In the genomic region with DNA sequence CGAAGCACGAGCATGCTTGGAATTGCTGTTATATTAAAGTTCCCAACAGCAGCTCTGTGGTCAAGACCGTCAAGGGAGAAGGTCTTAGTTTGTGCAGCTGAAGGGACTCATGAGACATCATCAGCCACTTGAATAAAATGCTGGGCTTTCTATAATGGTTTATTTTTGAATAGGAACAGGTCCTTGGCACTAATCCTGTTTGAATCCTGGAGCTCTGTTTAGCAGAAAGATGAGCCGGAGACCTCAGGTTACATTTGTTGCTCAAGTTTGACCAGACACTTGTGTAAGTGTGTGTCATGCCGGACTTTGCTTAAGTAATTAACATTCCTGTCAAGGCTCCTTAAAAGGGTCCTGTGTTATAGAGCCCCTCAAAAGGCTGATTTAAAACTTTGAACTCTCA, we compare ENCODE assay signal across 21 cellular contexts.
"Had no signal": no experiment of that assay in that cellular context is flagged by ENCODE, and none has a peak within 500 bp of the region (broad histone marks: within the 10 kb centered on the region; RNA-seq: fewer than 3 reads in every experiment).

No MANE protein-coding gene starts in this region.

- H3K9me3 ChIP-seq: ascending aorta, breast epithelium, gastroesophageal sphincter, ovary, SK-N-SH, thyroid gland had no signal

- H3K4me2 ChIP-seq: SK-N-SH had no signal

- H3K27me3 Mint-ChIP-seq: activated CD8-positive, alpha-beta memory T cell treated with anti-CD3 and anti-CD28 coated beads, Interleukin-2, amount 10 ng/mL, durations not matched to agents 7 days and 5 days had no signal

- H3K27me3 ChIP-seq: ascending aorta, breast epithelium, gastroesophageal sphincter, heart left ventricle, ovary, thyroid gland had no signal

- H3K4me1 Mint-ChIP-seq: activated CD4-positive, alpha-beta memory T cell treated with anti-CD3 and anti-CD28 coated beads, Interleukin-2, amount 10 ng/mL, durations not matched to agents 7 days and 5 days; activated CD8-positive, alpha-beta memory T cell treated with anti-CD3 and anti-CD28 coated beads, Interleukin-2, amount 10 ng/mL, durations not matched to agents 7 days and 5 days; naive thymus-derived CD8-positive, alpha-beta T cell had no signal

- H3K4me1 ChIP-seq: breast epithelium, gastroesophageal sphincter, thyroid gland had no signal

- H3K36me3 Mint-ChIP-seq: activated CD8-positive, alpha-beta memory T cell treated with anti-CD3 and anti-CD28 coated beads, Interleukin-2, amount 10 ng/mL, durations not matched to agents 7 days and 5 days had no signal

- H3K36me3 ChIP-seq: ascending aorta, breast epithelium, gastroesophageal sphincter, heart left ventricle, ovary, thyroid gland had no signal

- DNase-seq: activated CD4-positive, alpha-beta memory T cell treated with anti-CD3 and anti-CD28 coated beads, Interleukin-2, amount 10 ng/mL, durations not matched to agents 7 days and 5 days; activated CD4-positive, alpha-beta T cell treated with anti-CD3 and anti-CD28 coated beads for 4 hours; activated CD8-positive, alpha-beta memory T cell treated with anti-CD3 and anti-CD28 coated beads, Interleukin-2, amount 10 ng/mL, durations not matched to agents 7 days and 5 days; activated naive CD4-positive, alpha-beta T cell treated with Interleukin-2 at 50 U/mL for 16 hours; effector memory CD8-positive, alpha-beta T cell; heart left ventricle; mesendoderm; naive thymus-derived CD8-positive, alpha-beta T cell; ovary; SK-N-SH; stimulated activated CD4-positive, alpha-beta T cell treated with anti-CD3 and anti-CD28 coated beads, Interleukin-12 subunit alpha, Interleukin-12 subunit beta, amount 100 ng/mL, for 4 hours; stimulated activated CD4-positive, alpha-beta T cell treated with anti-CD3 and anti-CD28 coated beads, Interleukin-1b, Interleukin-23, amount 100 ng/mL, for 48 hours; stimulated activated CD8-positive, alpha-beta memory T cell treated with anti-CD3 and anti-CD28 coated beads, Interleukin-4, amount 100 ng/mL, for 48 hours; stimulated activated naive CD4-positive, alpha-beta T cell; thyroid gland had no signal

- H3K27ac ChIP-seq: ascending aorta, breast epithelium, gastroesophageal sphincter, heart left ventricle, ovary, thyroid gland had no signal

- ATAC-seq: activated CD8-positive, alpha-beta memory T cell treated with anti-CD3 and anti-CD28 coated beads, Interleukin-2, amount 10 ng/mL, durations not matched to agents 7 days and 5 days; effector memory CD8-positive, alpha-beta T cell; gastroesophageal sphincter; heart left ventricle; naive thymus-derived CD8-positive, alpha-beta T cell; WTC11 had no signal

- H3K9ac ChIP-seq: SK-N-SH had no signal

- H3K27ac Mint-ChIP-seq: activated CD4-positive, alpha-beta memory T cell treated with anti-CD3 and anti-CD28 coated beads, Interleukin-2, amount 10 ng/mL, durations not matched to agents 7 days and 5 days; activated CD8-positive, alpha-beta memory T cell treated with anti-CD3 and anti-CD28 coated beads, Interleukin-2, amount 10 ng/mL, durations not matched to agents 7 days and 5 days; activated T-helper 2 cell treated with anti-CD3 and anti-CD28 coated beads, Interferon-gamma antibody, Interleukin-2, Interleukin-4, amounts not matched to agents 10 μg/mL and 5 μg/mL and 100 μg/mL, durations not matched to agents 14 hours and 24 hours and 36 hours; effector memory CD8-positive, alpha-beta T cell; naive thymus-derived CD8-positive, alpha-beta T cell; T-helper 2 cell treated with Interferon-gamma antibody and Interleukin-4, amounts not matched to agents 5 μg/mL and 100 μg/mL, for 36 hours had no signal

- H3K4me3 Mint-ChIP-seq: activated CD4-positive, alpha-beta memory T cell treated with anti-CD3 and anti-CD28 coated beads, Interleukin-2, amount 10 ng/mL, durations not matched to agents 7 days and 5 days; activated CD8-positive, alpha-beta memory T cell treated with anti-CD3 and anti-CD28 coated beads, Interleukin-2, amount 10 ng/mL, durations not matched to agents 7 days and 5 days; effector memory CD8-positive, alpha-beta T cell; naive thymus-derived CD8-positive, alpha-beta T cell; T-helper 2 cell treated with Interferon-gamma antibody and Interleukin-4, amounts not matched to agents 5 μg/mL and 100 μg/mL, for 36 hours; WTC11 had no signal

- H3K4me3 ChIP-seq: ascending aorta, breast epithelium, gastroesophageal sphincter, heart left ventricle, ovary, thyroid gland had no signal
